12 cellular contexts compared by ENCODE assay signal in the genomic region with DNA sequence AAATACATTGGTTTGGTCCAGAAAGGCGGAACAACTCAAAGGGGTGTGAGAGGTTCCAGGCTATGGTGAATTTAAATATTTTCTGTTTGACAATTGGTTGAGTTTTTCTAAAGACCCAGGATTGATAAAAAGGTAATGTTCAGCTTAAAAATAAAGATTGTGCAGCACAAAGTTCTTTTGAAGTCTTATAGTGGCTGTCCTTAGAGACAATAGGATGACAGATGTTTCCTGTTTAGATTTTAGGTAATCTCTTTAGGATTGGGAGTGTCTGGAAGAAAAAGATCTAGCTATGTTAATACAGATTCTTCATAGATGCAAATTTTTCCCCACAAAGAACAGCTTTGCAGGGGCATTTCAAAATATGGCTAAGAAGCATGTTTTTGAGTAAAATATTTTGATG.
DNase-seq lines count a peak whose midpoint lies in the region; ATAC-seq and TF ChIP-seq lines count a peak whose summit lies in the region.
"Had no signal": no experiment of that assay in that cellular context is flagged by ENCODE, and none has a peak within 500 bp of the region (broad histone marks: within the 10 kb centered on the region; RNA-seq: fewer than 3 reads in every experiment).

No MANE protein-coding gene starts in this region.

- H3K9ac ChIP-seq in BLaER1 treated with 17β-estradiol and CSF1 and Interleukin-3, amounts not matched to agents 10 nM and 100 nM, result no peak overlapping the region
- no peak overlapping the region for H3K9ac ChIP-seq in SK-N-MC (ENCODE audit: insufficient read length)

- no peak overlapping the region for H3K4me3 ChIP-seq in BLaER1 treated with 17β-estradiol and CSF1 and Interleukin-3, amounts not matched to agents 10 nM and 100 nM
- H3K4me3 ChIP-seq in SK-N-MC, result no peak overlapping the region
- no peak overlapping the region for H3K4me3 ChIP-seq in upper lobe of left lung
- H3K4me3 ChIP-seq in thyroid gland (replicated peaks in 1 of 3), result no peak overlapping the region

- H3K36me3 ChIP-seq in BLaER1 treated with 17β-estradiol and CSF1 and Interleukin-3, amounts not matched to agents 10 nM and 100 nM, result no peaks in the 10 kb centered on the region
- no peaks in the 10 kb centered on the region for H3K36me3 ChIP-seq in SK-N-MC (ENCODE audit: insufficient read depth, low read length)
- no peaks in the 10 kb centered on the region for H3K36me3 ChIP-seq in upper lobe of left lung
- no peaks in the 10 kb centered on the region for H3K36me3 ChIP-seq in thyroid gland

- H3K27me3 ChIP-seq in BLaER1 treated with 17β-estradiol and CSF1 and Interleukin-3, amounts not matched to agents 10 nM and 100 nM, result no peaks in the 10 kb centered on the region
- H3K27me3 ChIP-seq in upper lobe of left lung (no peaks in the 10 kb centered on the region), thyroid gland (no peaks in the 10 kb centered on the region)

- no peaks in the 10 kb centered on the region for H3K9me3 ChIP-seq in BLaER1 treated with 17β-estradiol and CSF1 and Interleukin-3, amounts not matched to agents 10 nM and 100 nM (replicated peaks in 1 of 11)
- H3K9me3 ChIP-seq in SK-N-MC (ENCODE audit: low read depth, low read length) (no peaks in the 10 kb centered on the region), upper lobe of left lung (no peaks in the 10 kb centered on the region), thyroid gland (no peaks in the 10 kb centered on the region)

- intact Hi-C loops in thyroid gland (cut with DNase I), result no loop called here

- no peak for TF ChIP-seq EP300 in upper lobe of left lung (IDR thresholded peaks at IDR 0.05)

- DNase-seq in NCI-H524 (lab: John Stamatoyannopoulos, UW), result peak; percentile 12 to 59
- no peak for DNase-seq in SK-N-MC (ENCODE audit: low read depth, low spot score)
- DNase-seq in stimulated activated CD4-positive, alpha-beta T cell treated with anti-CD3 and anti-CD28 coated beads, Interleukin-4, amount 100 ng/mL, for 4 hours, result no peak
- DNase-seq in upper lobe of left lung, result no peak
- no peak for DNase-seq in thyroid gland
- DNase-seq: C1 segment of cervical spinal cord; CD4-positive, alpha-beta T cell; GF-D8; KBM-7 had no signal

- TF ChIP-seq CTCF in upper lobe of left lung (IDR thresholded peaks at IDR 0.05) (no peak), thyroid gland (IDR thresholded peaks at IDR 0.05) (no peak)

- peak overlapping the region in 7 of 11 experiments; percentile 2 to 42 (median 25); a peak in 9 of 22 replicates for H3K4me2 ChIP-seq in BLaER1 treated with 17β-estradiol and CSF1 and Interleukin-3, amounts not matched to agents 10 nM and 100 nM

- peaks cover 0 to 16% (median 6%) of the 10 kb centered on the region in 10 experiments; a peak in 6 of 20 replicates for H3K4me1 ChIP-seq in BLaER1 treated with 17β-estradiol and CSF1 and Interleukin-3, amounts not matched to agents 10 nM and 100 nM
- H3K4me1 ChIP-seq in upper lobe of left lung (no peaks in the 10 kb centered on the region), thyroid gland (no peaks in the 10 kb centered on the region)

- H4K20me1 ChIP-seq in BLaER1 treated with 17β-estradiol and CSF1 and Interleukin-3, amounts not matched to agents 10 nM and 100 nM, result no peaks in the 10 kb centered on the region

- TF ChIP-seq POLR2A in upper lobe of left lung (IDR thresholded peaks at IDR 0.05), result no peak
- TF ChIP-seq POLR2A in thyroid gland (IDR thresholded peaks at IDR 0.05), result no peak

- ATAC-seq in upper lobe of left lung (ENCODE audit: low FRiP score in 2 of 2) (no peak), HG02678 (IDR thresholded peaks at IDR 0.05; ENCODE audit: unreplicated experiment) (no peak)
- ATAC-seq: HCT116 had no signal

- 67 to 76% methylated on average over 1 of the region's 1 CpG for WGBS in upper lobe of left lung, 2 donors
- 87 to 100% methylated on average over 1 of the region's 1 CpG for WGBS in thyroid gland, 2 donors

- H3K27ac ChIP-seq in BLaER1 treated with 17β-estradiol and CSF1 and Interleukin-3, amounts not matched to agents 10 nM and 100 nM, result no peak overlapping the region
- H3K27ac ChIP-seq in SK-N-MC (peak overlapping the region; percentile 42; the same call in 1 of the 2 replicates), upper lobe of left lung (no peak overlapping the region), thyroid gland (no peak overlapping the region)

Comparison
In these comparisons a context has a peak if more than half of its experiments do, and no peak if none do; other contexts are left out.
1. DNase-seq: peak in NCI-H524 (2 of 2); none in SK-N-MC (single experiment), stimulated activated CD4-positive, alpha-beta T cell treated with anti-CD3 and anti-CD28 coated beads, Interleukin-4, amount 100 ng/mL, for 4 hours (0 of 2), upper lobe of left lung (0 of 2) and thyroid gland (0 of 2).